ENCODE assay signal across 1 cellular context in genomic region chr14:104086210-104086660, GRCh38.
TF ChIP-seq lines count a peak whose summit lies in the region.

No MANE protein-coding gene starts in this region.

TF ChIP-seq in GM23338, 12 proteins besides CTCF, POLR2A, EP300 and RAD21 (continued from another document):
- no peak for TF ChIP-seq REST (IDR thresholded peaks at IDR 0.05; ENCODE audit: unreplicated experiment)
